16 cellular contexts compared by ENCODE assay signal in the genomic region with DNA sequence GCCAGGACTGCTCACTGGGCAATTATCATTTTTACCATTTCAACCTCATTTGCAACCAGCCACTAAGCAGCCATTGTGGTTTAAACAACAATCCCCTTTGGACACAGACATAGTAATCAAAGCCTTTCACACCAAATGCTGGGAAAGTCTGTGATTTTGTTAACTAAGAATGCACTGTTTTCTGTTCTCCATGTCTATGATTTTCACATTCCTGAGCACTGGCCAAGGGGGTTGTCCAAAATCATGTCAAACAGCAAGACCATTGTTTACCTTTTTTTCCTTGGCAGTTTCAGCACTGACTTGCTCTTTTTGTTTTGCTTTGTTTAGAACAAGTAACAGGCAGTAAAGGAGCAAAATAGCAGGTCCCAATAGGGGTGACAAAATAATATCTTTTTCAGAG.
DNase-seq lines count a peak whose midpoint lies in the region; ATAC-seq, FAIRE-seq and TF ChIP-seq lines count a peak whose summit lies in the region.
"Had no signal": no experiment of that assay in that cellular context is flagged by ENCODE, and none has a peak within 500 bp of the region (broad histone marks: within the 10 kb centered on the region; RNA-seq: fewer than 3 reads in every experiment).

No MANE protein-coding gene starts in this region.

- no peak overlapping the region for H3K27ac Mint-ChIP-seq in activated CD4-positive, alpha-beta T cell treated with anti-CD3 and anti-CD28 coated beads, Interleukin-2, amount 10 ng/mL, durations not matched to agents 7 days and 5 days
- H3K27ac Mint-ChIP-seq: activated B cell treated with CpG ODN at 0.5 μM for 24 hours; activated naive CD8-positive, alpha-beta T cell treated with anti-CD3 and anti-CD28 coated beads, Interleukin-2, amount 50 U/mL, for 24 hours had no signal

- H3K27me3 Mint-ChIP-seq in activated CD4-positive, alpha-beta T cell treated with anti-CD3 and anti-CD28 coated beads, Interleukin-2, amount 10 ng/mL, durations not matched to agents 7 days and 5 days: peaks cover 10% of the 10 kb centered on the region
- H3K27me3 Mint-ChIP-seq: activated B cell treated with CpG ODN at 0.5 μM for 24 hours had no signal

- no peak overlapping the region for H2AFZ ChIP-seq in PC-3 (ENCODE audit: low read length)

- H4K20me1 ChIP-seq in PC-3 (ENCODE audit: low read length): no peaks in the 10 kb centered on the region

- no peak for TF ChIP-seq CTCF in adrenal gland (IDR thresholded peaks at IDR 0.05)
- no peak for TF ChIP-seq CTCF in PC-3 (conservative IDR thresholded peaks at IDR 0.05; ENCODE audit: low read depth, low read length)

- in situ Hi-C loops in SK-MEL-5 (cut with HindIII; ENCODE audit: low pct_unique_long_range_greater_than_20kb, low sequenced_read_pairs): no loop called here

- TF ChIP-seq POLR2A in adrenal gland (IDR thresholded peaks at IDR 0.05): no peak

- H3K79me2 ChIP-seq in PC-3 (ENCODE audit: low read length): no peaks in the 10 kb centered on the region

- H3K4me1 ChIP-seq in adrenal gland (replicated peaks in 1 of 2) (no peaks in the 10 kb centered on the region), PC-3 (ENCODE audit: insufficient read depth, low read length) (no peaks in the 10 kb centered on the region)

- no peak overlapping the region for H3K9ac ChIP-seq in PC-3 (ENCODE audit: low read length)

- H3K27me3 ChIP-seq in adrenal gland (no peaks in the 10 kb centered on the region), PC-3 (ENCODE audit: low read length) (no peaks in the 10 kb centered on the region)
- H3K27me3 ChIP-seq: ovary, SJSA1 had no signal

- CTCF ChIA-PET in activated CD4-positive, alpha-beta T cell treated with anti-CD3 and anti-CD28 coated beads, Interleukin-2, amount 10 ng/mL, durations not matched to agents 7 days and 5 days (lab: Charles Lee): no interaction called here
- CTCF ChIA-PET in PC-3 (lab: Charles Lee): no interaction called here

- peak; percentile 46 for FAIRE-seq in endometrium (lab: Jason Lieb, UNC)

- H3K4me1 Mint-ChIP-seq in activated CD4-positive, alpha-beta T cell treated with anti-CD3 and anti-CD28 coated beads, Interleukin-2, amount 10 ng/mL, durations not matched to agents 7 days and 5 days: no peaks in the 10 kb centered on the region
- H3K4me1 Mint-ChIP-seq: activated naive CD8-positive, alpha-beta T cell treated with anti-CD3 and anti-CD28 coated beads, Interleukin-2, amount 50 U/mL, for 24 hours had no signal

- H3K4me2 ChIP-seq in PC-3 (ENCODE audit: low read length): no peak overlapping the region

- intact Hi-C loops in adrenal gland (cut with DNase I): no loop called here
- intact Hi-C loops in PC-3 (cut with micrococcal nuclease): no loop called here

- no peaks in the 10 kb centered on the region for H3K9me3 ChIP-seq in adrenal gland (replicated peaks in 1 of 3)
- H3K9me3 ChIP-seq in PC-3 (ENCODE audit: low read length): no peaks in the 10 kb centered on the region
- H3K9me3 ChIP-seq: ovary, SJSA1, thoracic aorta had no signal

- no peak overlapping the region for H3K4me3 ChIP-seq in adrenal gland
- no peak overlapping the region for H3K4me3 ChIP-seq in PC-3 (ENCODE audit: low read length)
- H3K4me3 ChIP-seq: ovary, SJSA1, thoracic aorta had no signal

- DNase-seq in SK-MEL-5 (ENCODE audit: low read depth, low spot score) (peak; percentile 81), medulla oblongata (ENCODE audit: extremely low spot score) (peak; percentile 52), superior temporal gyrus (ENCODE audit: extremely low spot score) (peak; percentile 32), adrenal gland (no peak), PC-3 (no peak)
- DNase-seq in activated CD4-positive, alpha-beta T cell treated with anti-CD3 and anti-CD28 coated beads, Interleukin-2, amount 10 ng/mL, durations not matched to agents 7 days and 5 days: no peak
- DNase-seq: activated B cell treated with CpG ODN at 0.5 μM for 24 hours; activated naive CD8-positive, alpha-beta T cell treated with anti-CD3 and anti-CD28 coated beads, Interleukin-2, amount 50 U/mL, for 24 hours; NCI-H1105 treated with DMSO at 0.1 percent for 48 hours; NCI-H69; stimulated activated CD8-positive, alpha-beta memory T cell treated with anti-CD3 and anti-CD28 coated beads, Interleukin-4, amount 100 ng/mL, for 48 hours had no signal

- no peaks in the 10 kb centered on the region for H3K9me2 ChIP-seq in PC-3 (replicated peaks; ENCODE audit: low read length)

- H3K9me3 Mint-ChIP-seq in activated CD4-positive, alpha-beta T cell treated with anti-CD3 and anti-CD28 coated beads, Interleukin-2, amount 10 ng/mL, durations not matched to agents 7 days and 5 days: peaks cover 3% of the 10 kb centered on the region

- H3K27ac ChIP-seq in adrenal gland (no peak overlapping the region), PC-3 (ENCODE audit: low read length) (no peak overlapping the region)
- H3K27ac ChIP-seq: ovary, SJSA1, thoracic aorta had no signal

- no peaks in the 10 kb centered on the region for H3K36me3 Mint-ChIP-seq in activated CD4-positive, alpha-beta T cell treated with anti-CD3 and anti-CD28 coated beads, Interleukin-2, amount 10 ng/mL, durations not matched to agents 7 days and 5 days (ENCODE audit: low read depth)

- H3K4me3 Mint-ChIP-seq in activated CD4-positive, alpha-beta T cell treated with anti-CD3 and anti-CD28 coated beads, Interleukin-2, amount 10 ng/mL, durations not matched to agents 7 days and 5 days: no peak overlapping the region
- H3K4me3 Mint-ChIP-seq: activated B cell treated with CpG ODN at 0.5 μM for 24 hours; activated naive CD8-positive, alpha-beta T cell treated with anti-CD3 and anti-CD28 coated beads, Interleukin-2, amount 50 U/mL, for 24 hours had no signal

- POLR2A ChIA-PET in activated CD4-positive, alpha-beta T cell treated with anti-CD3 and anti-CD28 coated beads, Interleukin-2, amount 10 ng/mL, durations not matched to agents 7 days and 5 days (lab: Charles Lee): no interaction called here
- POLR2A ChIA-PET in PC-3 (lab: Charles Lee; ENCODE audit: unreplicated experiment): no interaction called here

- H3K36me3 ChIP-seq in adrenal gland (replicated peaks in 1 of 2) (no peaks in the 10 kb centered on the region), PC-3 (ENCODE audit: low read depth, low read length) (no peaks in the 10 kb centered on the region)
- H3K36me3 ChIP-seq: ovary, SJSA1, thoracic aorta had no signal

- no peak for ATAC-seq in HG03460 (IDR thresholded peaks at IDR 0.05; ENCODE audit: unreplicated experiment)
- ATAC-seq in PC-3: no peak
- ATAC-seq: activated naive CD8-positive, alpha-beta T cell treated with anti-CD3 and anti-CD28 coated beads, Interleukin-2, amount 50 U/mL, for 24 hours had no signal

- no TSS peak for BruUV-seq in PC-3 (replicated peaks; lab: Mats Ljungman, UMichigan)

- no peaks in the 10 kb centered on the region for H3F3A ChIP-seq in PC-3 (ENCODE audit: low read length, unreplicated experiment)

Comparison
In these comparisons a context has a peak if more than half of its experiments do, and no peak if none do; other contexts are left out.
1. DNase-seq: peak in SK-MEL-5 (single experiment), medulla oblongata (single experiment) and superior temporal gyrus (single experiment); none in adrenal gland (0 of 7), activated CD4-positive, alpha-beta T cell treated with anti-CD3 and anti-CD28 coated beads, Interleukin-2, amount 10 ng/mL, durations not matched to agents 7 days and 5 days (single experiment) and PC-3 (single experiment).